Comparison of ENCODE assay signal across 15 cellular contexts in genomic region chr6:7431594-7432390, GRCh38. TPM values are rescaled to one million over a fixed set of nuclear protein-coding genes. Genes with fewer than 3 reads are reported as not detected.
A peak's percentile ranks its signal among the peaks of the same experiment; 100 is the strongest.
DNase-seq lines count a peak whose midpoint lies in the region; ATAC-seq and TF ChIP-seq lines count a peak whose summit lies in the region.
"Had no signal": no experiment of that assay in that cellular context is flagged by ENCODE, and none has a peak within 500 bp of the region (broad histone marks: within the 10 kb centered on the region; RNA-seq: fewer than 3 reads in every experiment).

No MANE protein-coding gene starts in this region.

- no peaks in the 10 kb centered on the region for H3K36me3 ChIP-seq in neutrophil
- H3K36me3 ChIP-seq: cardiac muscle cell, gastrocnemius medialis had no signal

- ATAC-seq in esophagus mucosa (peak; percentile 54), HG02588 (IDR thresholded peaks at IDR 0.05; ENCODE audit: unreplicated experiment) (no peak), HG03442 (IDR thresholded peaks at IDR 0.05; ENCODE audit: unreplicated experiment) (no peak)
- ATAC-seq: gastrocnemius medialis had no signal

- no peaks in the 10 kb centered on the region for H3K27me3 ChIP-seq in neutrophil
- H3K27me3 ChIP-seq: cardiac muscle cell had no signal

- no peaks in the 10 kb centered on the region for H3K9me3 ChIP-seq in neutrophil
- H3K9me3 ChIP-seq: gastrocnemius medialis had no signal

- H3K4me1 ChIP-seq in neutrophil (ENCODE audit: control insufficient read depth in 1 of 2, insufficient read depth in 1 of 2, low read depth in 1 of 2, low read length in 1 of 2), result peaks cover 18 to 24% of the 10 kb centered on the region in 2 experiments
- H3K4me1 ChIP-seq: gastrocnemius medialis had no signal

- DNase-seq in DMS53 treated with DMSO at 0.1 percent for 48 hours (lab: John Stamatoyannopoulos, UW; ENCODE audit: unreplicated experiment) (peak; percentile 45), NCI-H2227 (lab: John Stamatoyannopoulos, UW; ENCODE audit: unreplicated experiment) (peak; percentile 51), NCI-H128 (lab: John Stamatoyannopoulos, UW; ENCODE audit: unreplicated experiment) (no peak), DMS 273 treated with DMSO at 0.1 percent for 48 hours (lab: John Stamatoyannopoulos, UW) (no peak)
- DNase-seq: activated CD4-positive, alpha-beta T cell treated with anti-CD3 and anti-CD28 coated beads, Interleukin-2, amount 10 ng/mL, durations not matched to agents 7 days and 5 days; activated effector memory CD4-positive, alpha-beta T cell treated with Interleukin-2 at 50 U/mL for 16 hours; gastrocnemius medialis; kidney glomerular epithelial cell; stimulated activated CD4-positive, alpha-beta T cell treated with anti-CD3 and anti-CD28 coated beads, Interleukin-15, amount 100 ng/mL, for 24 hours; SW 1271 had no signal

- peak overlapping the region; percentile 32 for H3K4me3 ChIP-seq in neutrophil (ENCODE audit: low read depth in 1 of 2, low read length in 1 of 2)
- H3K4me3 ChIP-seq: cardiac muscle cell, gastrocnemius medialis had no signal

- peak overlapping the region; percentile 56 for H3K27ac ChIP-seq in neutrophil
- H3K27ac ChIP-seq: gastrocnemius medialis had no signal

- TF ChIP-seq CTCF in neutrophil (IDR thresholded peaks at IDR 0.05), result no peak

RNA-seq across cellular contexts. Expression of gene RIOK1, which starts 42.2 kb away (rescaled TPM):
- total RNA-seq in esophagus mucosa, result 21.5 TPM

RNA-seq across cellular contexts. Expression of gene CAGE1, which starts 42.2 kb away (rescaled TPM):
- total RNA-seq in esophagus mucosa, result 0.28 TPM
- total RNA-seq: gastrocnemius medialis had no signal

Comparison
In these comparisons a context has a peak if more than half of its experiments do, and no peak if none do; other contexts are left out.
1. DNase-seq: peak in DMS53 treated with DMSO at 0.1 percent for 48 hours (single experiment) and NCI-H2227 (single experiment); none in NCI-H128 (single experiment) and DMS 273 treated with DMSO at 0.1 percent for 48 hours (single experiment).